Comparison of ENCODE assay signal across 16 cellular contexts in genomic region chr1:202270871-202271326, GRCh38.
DNase-seq lines count a peak whose midpoint lies in the region; ATAC-seq lines count a peak whose summit lies in the region.
"Had no signal": no experiment of that assay in that cellular context is flagged by ENCODE, and none has a peak within 500 bp of the region (broad histone marks: within the 10 kb centered on the region; RNA-seq: fewer than 3 reads in every experiment).

No MANE protein-coding gene starts in this region.

- DNase-seq in DMS79 (lab: John Stamatoyannopoulos, UW) (peak; percentile 93), NCI-H146 treated with DMSO at 0.1 percent for 48 hours (lab: John Stamatoyannopoulos, UW; ENCODE audit: unreplicated experiment) (peak; percentile 67), NCI-H446 treated with DMSO at 0.1 percent for 48 hours (lab: John Stamatoyannopoulos, UW) (peak; percentile 60), mesenteric fat pad (ENCODE audit: low spot score) (peak; percentile 77), EL (no peak)
- no peak for DNase-seq in NK-92 treated with Interleukin-12 subunit alpha and Interleukin-12 subunit beta, amount 100 ng/mL, for 24 hours (lab: John Stamatoyannopoulos, UW)
- DNase-seq: activated CD8-positive, alpha-beta T cell treated with anti-CD3 and anti-CD28 coated beads, Interleukin-2, amount 10 ng/mL, durations not matched to agents 7 days and 5 days; effector memory CD4-positive, alpha-beta T cell; hippocampal formation; NCI-H510A; RPMI8226 had no signal

- no peak overlapping the region for H3K27ac Mint-ChIP-seq in stimulated activated memory B cell treated with anti-CD40 and anti-IgM and Interleukin-4, amounts not matched to agents 10 μg/mL and 1 μg/mL and 100 μg/mL, for 72 hours
- H3K27ac Mint-ChIP-seq: activated CD8-positive, alpha-beta T cell treated with anti-CD3 and anti-CD28 coated beads, Interleukin-2, amount 10 ng/mL, durations not matched to agents 7 days and 5 days; activated T-helper 2 cell treated with anti-CD3 and anti-CD28 coated beads, Interferon-gamma antibody, Interleukin-2, Interleukin-4, amounts not matched to agents 10 μg/mL and 5 μg/mL and 100 μg/mL, durations not matched to agents 14 hours and 24 hours and 36 hours had no signal

- no peaks in the 10 kb centered on the region for H3K36me3 Mint-ChIP-seq in stimulated activated memory B cell treated with anti-CD40 and anti-IgM and Interleukin-4, amounts not matched to agents 10 μg/mL and 1 μg/mL and 100 μg/mL, for 72 hours

- peaks cover 45% of the 10 kb centered on the region for H3K27me3 Mint-ChIP-seq in stimulated activated memory B cell treated with anti-CD40 and anti-IgM and Interleukin-4, amounts not matched to agents 10 μg/mL and 1 μg/mL and 100 μg/mL, for 72 hours

- ATAC-seq in stimulated activated memory B cell treated with anti-CD40 and anti-IgM and Interleukin-4, amounts not matched to agents 10 μg/mL and 1 μg/mL and 100 μg/mL, for 72 hours: no peak
- no peak for ATAC-seq in HG03354 (IDR thresholded peaks at IDR 0.05; ENCODE audit: poor library complexity, severe bottlenecking, unreplicated experiment)
- ATAC-seq: activated CD8-positive, alpha-beta T cell treated with anti-CD3 and anti-CD28 coated beads, Interleukin-2, amount 10 ng/mL, durations not matched to agents 7 days and 5 days; HCT116; sciatic nerve had no signal

- H3K4me1 Mint-ChIP-seq in stimulated activated memory B cell treated with anti-CD40 and anti-IgM and Interleukin-4, amounts not matched to agents 10 μg/mL and 1 μg/mL and 100 μg/mL, for 72 hours: no peaks in the 10 kb centered on the region

- H3K9me3 Mint-ChIP-seq in stimulated activated memory B cell treated with anti-CD40 and anti-IgM and Interleukin-4, amounts not matched to agents 10 μg/mL and 1 μg/mL and 100 μg/mL, for 72 hours: no peaks in the 10 kb centered on the region
- H3K9me3 Mint-ChIP-seq: activated T-helper 2 cell treated with anti-CD3 and anti-CD28 coated beads, Interferon-gamma antibody, Interleukin-2, Interleukin-4, amounts not matched to agents 10 μg/mL and 5 μg/mL and 100 μg/mL, durations not matched to agents 14 hours and 24 hours and 36 hours had no signal

- H3K4me3 Mint-ChIP-seq in stimulated activated memory B cell treated with anti-CD40 and anti-IgM and Interleukin-4, amounts not matched to agents 10 μg/mL and 1 μg/mL and 100 μg/mL, for 72 hours: no peak overlapping the region
- H3K4me3 Mint-ChIP-seq: activated CD8-positive, alpha-beta T cell treated with anti-CD3 and anti-CD28 coated beads, Interleukin-2, amount 10 ng/mL, durations not matched to agents 7 days and 5 days had no signal

Comparison
In these comparisons a context has a peak if more than half of its experiments do, and no peak if none do; other contexts are left out.
1. DNase-seq: peak in DMS79 (single experiment), NCI-H146 treated with DMSO at 0.1 percent for 48 hours (single experiment), NCI-H446 treated with DMSO at 0.1 percent for 48 hours (single experiment) and mesenteric fat pad (single experiment); none in NK-92 treated with Interleukin-12 subunit alpha and Interleukin-12 subunit beta, amount 100 ng/mL, for 24 hours (single experiment) and EL (single experiment).